ENCODE assay signal across 15 cellular contexts in the genomic region with DNA sequence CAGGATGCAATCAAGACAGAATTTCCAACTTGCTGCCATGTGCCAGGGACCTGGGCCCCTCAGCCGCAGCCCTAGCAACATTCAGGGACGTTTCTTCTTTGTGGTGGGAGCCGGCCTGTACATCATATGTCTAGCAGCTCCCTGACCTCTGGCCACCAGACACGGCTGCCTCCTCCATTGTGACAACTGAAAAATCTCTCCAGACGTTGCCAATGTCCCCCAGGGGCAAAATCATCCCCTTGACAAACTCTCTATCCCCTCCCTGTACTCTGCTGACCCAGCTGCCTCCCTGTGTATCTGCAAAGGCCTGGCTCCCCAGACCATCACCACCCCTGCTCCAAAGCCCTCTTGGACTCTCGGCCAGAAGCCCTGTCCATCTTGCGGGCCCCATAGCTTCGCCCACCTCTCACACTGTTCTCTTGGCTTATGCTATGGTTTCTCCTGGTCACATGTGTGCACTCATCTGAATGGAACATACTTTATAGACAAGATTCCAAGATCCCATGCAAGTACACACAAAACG. TPM values are rescaled to one million over a fixed set of nuclear protein-coding genes. Genes with fewer than 3 reads are reported as not detected.
DNase-seq lines count a peak whose midpoint lies in the region; ATAC-seq and TF ChIP-seq lines count a peak whose summit lies in the region.
"Had no signal": no experiment of that assay in that cellular context is flagged by ENCODE, and none has a peak within 500 bp of the region (broad histone marks: within the 10 kb centered on the region; RNA-seq: fewer than 3 reads in every experiment).

No MANE protein-coding gene starts in this region.

- H3K27ac Mint-ChIP-seq in Calu3 (ENCODE audit: unreplicated experiment): peak overlapping the region; percentile 87

- 63 to 70% methylated on average over 9 of the region's 9 CpGs for WGBS in esophagus, 2 donors
- 59% methylated on average over 9 of the region's 9 CpGs for WGBS in prostate gland

- in situ Hi-C loops in GM13976 (cut with MboI; ENCODE audit: low sequenced_read_pairs, unreplicated experiment): no loop called here

- POLR2A ChIA-PET in RWPE1 (lab: Yijun Ruan, JAX; ENCODE audit: low non-redundant PET): no interaction called here

- no peak for ATAC-seq in HG02798 (IDR thresholded peaks at IDR 0.05; ENCODE audit: poor library complexity, unreplicated experiment)
- ATAC-seq: activated CD4-positive, CD25-positive, alpha-beta regulatory T cell treated with anti-CD3 and anti-CD28 coated beads, Interleukin-2, amount 50 U/mL, for 24 hours; K562 had no signal

- H3K9me3 Mint-ChIP-seq in Calu3 (ENCODE audit: low read depth, unreplicated experiment): no peaks in the 10 kb centered on the region

- peaks cover 22% of the 10 kb centered on the region for H3K36me3 Mint-ChIP-seq in Calu3 (ENCODE audit: insufficient read depth, unreplicated experiment)

- CTCF ChIA-PET in Calu3 (lab: Charles Lee): no interaction called here
- CTCF ChIA-PET in RWPE1 (lab: Yijun Ruan, JAX): interaction anchor here (0.6 kb wide), 1 partner anchor 83 kb away, joined by 3 read pairs; no protein-coding TSS in a partner anchor

- H3K36me3 ChIP-seq in esophagus (ENCODE audit: control insufficient read depth in 2 of 2, insufficient read depth in 2 of 2, low read length in 1 of 2): peaks cover 9 to 64% of the 10 kb centered on the region in 2 donors
- H3K36me3 ChIP-seq in prostate gland: peaks cover 7 to 17% of the 10 kb centered on the region in 2 donors

- no peak overlapping the region for H3K4me3 ChIP-seq in esophagus (ENCODE audit: low read depth in 1 of 2, low read length in 2 of 2)
- H3K4me3 ChIP-seq in prostate gland: no peak overlapping the region
- H3K4me3 ChIP-seq: BLaER1 treated with 17β-estradiol and CSF1 and Interleukin-3, amounts not matched to agents 10 nM and 100 nM; K562; testis had no signal

- DNase-seq in Calu3 (no peak), RWPE1 (ENCODE audit: low spot score) (no peak), prostate gland (ENCODE audit: low spot score) (no peak), SHP77 treated with DMSO at 0.1 percent for 48 hours (lab: John Stamatoyannopoulos, UW) (no peak), GM13976 (ENCODE audit: low spot score) (no peak), NCI-H1105 treated with DMSO at 0.1 percent for 48 hours (lab: John Stamatoyannopoulos, UW) (no peak)
- DNase-seq: NCI-H446 treated with DMSO at 0.1 percent for 48 hours; stimulated activated CD4-positive, alpha-beta T cell treated with anti-CD3 and anti-CD28 coated beads, Interleukin-15, amount 100 ng/mL, for 24 hours; testis had no signal

- intact Hi-C loops in Calu3 (cut with micrococcal nuclease; ENCODE audit: unreplicated experiment) (no loop called here), prostate gland (cut with DNase I) (no loop called here)

- H3K4me3 Mint-ChIP-seq in Calu3 (ENCODE audit: low read depth, unreplicated experiment): no peak overlapping the region

- no peak for TF ChIP-seq POLR2A in prostate gland (IDR thresholded peaks at IDR 0.05)

- H3K27me3 Mint-ChIP-seq in Calu3 (ENCODE audit: unreplicated experiment): no peaks in the 10 kb centered on the region

- peaks cover 5 to 42% of the 10 kb centered on the region in 2 donors for H3K4me1 ChIP-seq in esophagus (ENCODE audit: control insufficient read depth in 2 of 2, insufficient read depth in 2 of 2, low read length in 1 of 2)
- H3K4me1 ChIP-seq in prostate gland (replicated peaks): no peaks in the 10 kb centered on the region

- peaks cover 16% of the 10 kb centered on the region for H3K4me1 Mint-ChIP-seq in Calu3 (ENCODE audit: low read depth, unreplicated experiment)

- H3K27me3 ChIP-seq in esophagus (ENCODE audit: control insufficient read depth in 1 of 2, insufficient read depth in 2 of 2, low read length in 2 of 2): no peaks in the 10 kb centered on the region
- H3K27me3 ChIP-seq in prostate gland (replicated peaks; ENCODE audit: insufficient read depth): no peaks in the 10 kb centered on the region
- H3K27me3 ChIP-seq: BLaER1 treated with 17β-estradiol and CSF1 and Interleukin-3, amounts not matched to agents 10 nM and 100 nM; dorsolateral prefrontal cortex; testis had no signal

- H3K27ac ChIP-seq in RWPE1: peak overlapping the region; percentile 89
- peak overlapping the region; percentile 91 to 92 for H3K27ac ChIP-seq in esophagus (ENCODE audit: low read depth in 2 of 2, low read length in 1 of 2)
- peak overlapping the region; percentile 62 to 69 for H3K27ac ChIP-seq in prostate gland
- H3K27ac ChIP-seq: BLaER1 treated with 17β-estradiol and CSF1 and Interleukin-3, amounts not matched to agents 10 nM and 100 nM; testis had no signal

- BruUV-seq in Calu3 (replicated peaks; lab: Mats Ljungman, UMichigan): no TSS peak

- no peaks in the 10 kb centered on the region for H3K9me3 ChIP-seq in esophagus (ENCODE audit: control insufficient read depth in 2 of 2, insufficient read depth in 1 of 2, low read depth in 1 of 2, low read length in 1 of 2)
- H3K9me3 ChIP-seq in prostate gland: no peaks in the 10 kb centered on the region
- H3K9me3 ChIP-seq: BLaER1 treated with 17β-estradiol and CSF1 and Interleukin-3, amounts not matched to agents 10 nM and 100 nM; testis had no signal

- no peak for TF ChIP-seq CTCF in Calu3 (IDR thresholded peaks at IDR 0.05; ENCODE audit: unreplicated experiment)
- no peak for TF ChIP-seq CTCF in RWPE1 (conservative IDR thresholded peaks at IDR 0.05; ENCODE audit: low read depth)
- no peak for TF ChIP-seq CTCF in prostate gland (IDR thresholded peaks at IDR 0.05)
- no peak for TF ChIP-seq CTCF in GM13976 (IDR thresholded peaks at IDR 0.05; ENCODE audit: borderline replicate concordance, control extremely low read depth, extremely low read depth, insufficient read depth, missing control alignments)

RNA-seq across cellular contexts. Expression of a gene that starts 40.8 kb away (rescaled TPM):
- total RNA-seq in Calu3 (2022) (18.7 and 21.9 TPM in 2 replicates), prostate gland (10 to 100 TPM; 22.2 to 48.3 TPM)
- 10 to 100 TPM; 30.9 to 41.1 TPM for polyA plus RNA-seq in esophagus

RNA-seq across cellular contexts. Expression of a gene that starts 53.9 kb away (rescaled TPM):
- total RNA-seq in Calu3 (2022) (8.9 and 9.5 TPM in 2 replicates), prostate gland (10 to 100 TPM; 10.3 to 14.0 TPM)
- 10 to 100 TPM; 18.7 to 41.1 TPM for polyA plus RNA-seq in esophagus
